Comparison of ENCODE assay signal across 8 cellular contexts in the genomic region with DNA sequence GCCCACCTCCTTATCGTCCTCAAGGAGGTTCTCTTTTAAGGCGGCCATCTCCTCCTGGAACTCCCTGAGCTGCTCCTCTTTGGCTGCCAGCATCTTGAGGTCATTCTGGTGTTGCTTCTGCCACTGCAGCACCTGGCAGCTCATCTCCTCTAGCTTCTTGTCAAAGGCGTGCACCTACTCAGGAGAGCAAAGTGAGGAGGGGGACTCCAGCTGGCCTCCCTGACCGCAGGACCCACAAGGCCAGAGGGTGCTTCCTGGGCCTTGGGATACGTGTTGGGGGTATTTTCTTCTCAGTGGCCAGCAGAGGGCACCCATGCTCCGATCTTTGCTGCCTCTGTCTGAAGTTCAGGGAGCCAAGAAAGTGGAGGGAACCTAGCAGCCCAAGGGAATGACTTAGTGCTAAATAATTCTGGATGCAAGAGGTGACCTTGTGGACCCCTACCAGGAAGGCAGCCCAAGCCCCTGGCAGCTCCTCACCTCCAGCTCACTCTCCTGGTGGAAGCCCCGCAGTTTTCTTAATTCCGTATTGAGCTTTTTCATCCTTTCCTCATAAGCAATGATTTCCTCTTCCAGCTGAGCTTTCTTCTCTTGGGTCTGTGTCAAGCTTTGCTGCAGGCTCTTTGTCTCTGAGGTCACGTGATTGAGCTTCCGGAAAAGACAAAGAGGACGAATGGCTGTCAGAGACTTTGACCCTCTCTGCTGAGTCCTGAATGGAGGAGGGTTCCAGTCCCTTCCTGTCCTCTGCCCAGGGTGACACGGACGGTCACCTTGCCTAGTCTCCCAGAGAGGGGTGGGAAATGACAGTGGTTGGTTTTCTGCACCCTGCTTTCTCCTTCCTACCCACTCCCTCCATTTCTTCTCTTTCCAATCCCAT. TPM values are rescaled to one million over a fixed set of nuclear protein-coding genes. Genes with fewer than 3 reads are reported as not detected.
A peak's percentile ranks its signal among the peaks of the same experiment; 100 is the strongest.
DNase-seq lines count a peak whose midpoint lies in the region; ATAC-seq, FAIRE-seq and TF ChIP-seq lines count a peak whose summit lies in the region.

No MANE protein-coding gene starts in this region.

- H3K36me3 ChIP-seq in Caco-2 (ENCODE audit: control insufficient read depth, insufficient read depth, low read length) (no peaks in the 10 kb centered on the region), HAP-1 (replicated peaks) (no peaks in the 10 kb centered on the region)

- H3K4me3 ChIP-seq in Caco-2 (ENCODE audit: low read depth, low read length) (no peak overlapping the region), HAP-1 (no peak overlapping the region)

- no peak overlapping the region for H3K4me3 Mint-ChIP-seq in Caco-2 (ENCODE audit: unreplicated experiment)

- H3K36me3 Mint-ChIP-seq in Caco-2 (ENCODE audit: insufficient read depth, unreplicated experiment), result no peaks in the 10 kb centered on the region

- BruUV-seq in Caco-2 (replicated peaks; lab: Mats Ljungman, UMichigan), result no TSS peak

- no peaks in the 10 kb centered on the region for H3K9me3 Mint-ChIP-seq in Caco-2 (ENCODE audit: unreplicated experiment)

- H3K27me3 Mint-ChIP-seq in Caco-2 (ENCODE audit: insufficient read depth, unreplicated experiment), result peaks cover 4% of the 10 kb centered on the region

- ATAC-seq in GM21717 (IDR thresholded peaks at IDR 0.05; ENCODE audit: unreplicated experiment), result no peak

- DNase-seq in Caco-2, result peak; percentile 71 to 81
- peak; percentile 68 to 84 for DNase-seq in HAP-1 (ENCODE audit: low spot score in 2 of 2)
- DNase-seq in NCI-H2107 (lab: John Stamatoyannopoulos, UW), result peak; percentile 66
- DNase-seq in UCSD-AML1 (lab: John Stamatoyannopoulos, UW; ENCODE audit: unreplicated experiment), result peak; percentile 65
- peak; percentile 68 to 77 for DNase-seq in T47D (ENCODE audit: low read depth in 1 of 2, low spot score in 1 of 2)
- peak; percentile 27 to 53 (median 44) for DNase-seq in stimulated activated CD4-positive, alpha-beta T cell treated with anti-CD3 and anti-CD28 coated beads, Interleukin-12 subunit alpha, Interleukin-12 subunit beta, amount 100 ng/mL, for 48 hours (ENCODE audit: low read depth in 2 of 3, low spot score in 1 of 3)

- POLR2A ChIA-PET in Caco-2 (lab: Charles Lee), result no interaction called here

- peak; percentile 89 for FAIRE-seq in islet of Langerhans (lab: Jason Lieb, UNC)

- H3K27me3 ChIP-seq in Caco-2 (replicated peaks; ENCODE audit: control insufficient read depth, insufficient read depth, low read length) (no peaks in the 10 kb centered on the region), HAP-1 (ENCODE audit: low read depth) (no peaks in the 10 kb centered on the region)

- no peaks in the 10 kb centered on the region for H3K4me1 Mint-ChIP-seq in Caco-2 (ENCODE audit: low read depth, unreplicated experiment)

- intact Hi-C loops in Caco-2 (cut with micrococcal nuclease; ENCODE audit: unreplicated experiment), result loop anchor here (1.0 to 2.0 kb wide), 6 partner anchors 25 to 342 kb away; no protein-coding TSS in a partner anchor

- in situ Hi-C loops in HAP-1 (cut with MboI; ENCODE audit: low sequenced_read_pairs) (loop anchor here (10.0 to 25.0 kb wide), 2 partner anchors 110 to 337 kb away; no protein-coding TSS in a partner anchor), T47D (cut with HindIII; ENCODE audit: low pct_unique_long_range_greater_than_20kb, low sequenced_read_pairs) (no loop called here)

- H3K27ac Mint-ChIP-seq in Caco-2 (ENCODE audit: unreplicated experiment), result no peak overlapping the region

- H3K9me3 ChIP-seq in Caco-2, result no peaks in the 10 kb centered on the region
- H3K9me3 ChIP-seq in HAP-1, result no peaks in the 10 kb centered on the region

- peaks cover 6% of the 10 kb centered on the region; the same call in 1 of the 2 replicates for H3K4me1 ChIP-seq in Caco-2
- H3K4me1 ChIP-seq in HAP-1, result peaks cover 4% of the 10 kb centered on the region; the same call in 1 of the 2 replicates

- CTCF ChIA-PET in Caco-2 (lab: Charles Lee), result interaction anchor here (0.5 to 1.5 kb wide), 8 partner anchors 10 to 342 kb away, joined by 3 to 18 read pairs (median 4); no protein-coding TSS in a partner anchor

- TF ChIP-seq CTCF in Caco-2 (IDR thresholded peaks at IDR 0.05; ENCODE audit: insufficient read depth in 1 of 2, low read depth in 1 of 2, low read length in 1 of 2, severe bottlenecking in 1 of 2, unreplicated experiment in 1 of 2), result peak; percentile 90 to 92

RNA-seq across cellular contexts. Expression of a gene that starts 31.4 kb away (rescaled TPM):
- total RNA-seq in Caco-2 (2022), result 89.1 and 92.1 TPM in 2 replicates

RNA-seq across cellular contexts. Expression of a gene that starts 31.6 kb away (rescaled TPM):
- 17.9 and 18.4 TPM in 2 replicates for total RNA-seq in Caco-2 (2022)

RNA-seq across cellular contexts. Expression of a gene that starts 47.0 kb away (rescaled TPM):
- 4.5 and 5.6 TPM in 2 replicates for total RNA-seq in Caco-2 (2022)
